In the genomic region with DNA sequence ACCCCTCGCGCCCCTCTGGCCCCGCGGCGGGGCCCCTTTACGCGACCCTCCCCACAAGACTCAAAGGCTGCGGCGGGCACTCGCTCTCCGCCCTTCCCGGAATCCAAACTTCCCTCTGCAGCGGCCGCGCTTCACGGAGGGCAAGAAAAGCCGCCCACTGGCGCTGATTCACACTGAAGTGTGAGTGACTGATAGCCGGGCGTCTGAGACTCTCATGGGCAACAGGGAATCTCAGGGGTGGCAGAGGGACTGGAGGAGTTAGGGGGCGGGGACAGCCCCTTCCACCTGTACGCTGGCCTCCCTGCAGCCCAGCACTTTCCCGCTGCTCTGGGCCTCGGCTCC, we compare ENCODE assay signal across 8 cellular contexts. TPM values are rescaled to one million over a fixed set of nuclear protein-coding genes. Genes with fewer than 3 reads are reported as not detected.
DNase-seq lines count a peak whose midpoint lies in the region; ATAC-seq, FAIRE-seq and TF ChIP-seq lines count a peak whose summit lies in the region.

No MANE protein-coding gene starts in this region.

- intact Hi-C loops in Panc1 (cut with micrococcal nuclease; ENCODE audit: unreplicated experiment) (loop anchor here (10.0 kb wide), 1 partner anchor 141 kb away; no protein-coding TSS in a partner anchor), GM12878 (cut with micrococcal nuclease; ENCODE audit: unreplicated experiment) (no loop called here)

- 15% methylated on average over 24 of the region's 24 CpGs for WGBS in GM12878 (ENCODE audit: insufficient coverage, insufficient replicate concordance, low lambda C conversion rate, missing lambda C conversion rate)

- CTCF ChIA-PET in Panc1 (lab: Charles Lee) (no interaction called here), GM12878 (lab: Yijun Ruan, JAX) (no interaction called here)

- ATAC-seq in Panc1 (no peak), GM12878 (no peak), HG03039 (IDR thresholded peaks at IDR 0.05; ENCODE audit: unreplicated experiment) (no peak), HG02759 (IDR thresholded peaks at IDR 0.05; ENCODE audit: unreplicated experiment) (no peak)

- H3K9ac ChIP-seq in GM12878 (ENCODE audit: control insufficient read depth, insufficient read depth, low read length), result peak overlapping the region; percentile 26; the same call in 1 of the 2 replicates

- RAD21 ChIA-PET in GM12878 (lab: Charles Lee; ENCODE audit: unreplicated experiment), result no interaction called here

- no peaks in the 10 kb centered on the region for H4K20me1 ChIP-seq in GM12878 (ENCODE audit: control insufficient read depth, insufficient read depth)

- peak; percentile 74 for DNase-seq in ELR (ENCODE audit: low read depth)
- DNase-seq in Panc1 (ENCODE audit: low read depth, low spot score), result no peak
- DNase-seq in GM12878 (ENCODE audit: low read depth, low spot score), result no peak
- no peak for DNase-seq in kidney epithelial cell (ENCODE audit: low read depth)
- DNase-seq in stimulated activated CD8-positive, alpha-beta memory T cell treated with anti-CD3 and anti-CD28 coated beads, Interleukin-4, amount 100 ng/mL, for 48 hours, result peak; percentile 77
- no peak for DNase-seq in NK-92 treated with Interleukin-12 subunit alpha and Interleukin-12 subunit beta, amount 100 ng/mL, for 24 hours (lab: John Stamatoyannopoulos, UW)

- TF ChIP-seq POLR2A in GM12878 (IDR thresholded peaks at IDR 0.05; ENCODE audit: low read depth, low read length), result no peak

- H3K9me3 ChIP-seq in Panc1 (ENCODE audit: control insufficient read depth, insufficient read depth, low read depth, low read length), result no peaks in the 10 kb centered on the region
- no peaks in the 10 kb centered on the region for H3K9me3 ChIP-seq in GM12878 (replicated peaks; ENCODE audit: control insufficient read depth, insufficient read depth, low read length)

- H3K4me2 ChIP-seq in GM12878 (ENCODE audit: control insufficient read depth, insufficient read depth), result peak overlapping the region; percentile 89

- H3K27ac ChIP-seq in Panc1 (ENCODE audit: low read length) (peak overlapping the region; percentile 89), GM12878 (ENCODE audit: control insufficient read depth, insufficient read depth) (no peak overlapping the region)

- no peaks in the 10 kb centered on the region for H3K79me2 ChIP-seq in GM12878 (ENCODE audit: control insufficient read depth, insufficient read depth, low read length)

- no TSS peak for BruUV-seq in Panc1 (replicated peaks; lab: Mats Ljungman, UMichigan)
- TSS peak; percentile 56 for BruUV-seq in GM12878 (replicated peaks; lab: Mats Ljungman, UMichigan)

- in situ Hi-C loops in Panc1 (cut with HindIII; ENCODE audit: low pct_unique_long_range_greater_than_20kb, low sequenced_read_pairs) (no loop called here), GM12878 (cut with MboI) (no loop called here)

- H3K36me3 ChIP-seq in Panc1 (ENCODE audit: control insufficient read depth, insufficient read depth, low read length) (no peaks in the 10 kb centered on the region), GM12878 (ENCODE audit: control insufficient read depth in 2 of 2, insufficient read depth in 2 of 2, low read length in 1 of 2) (no peaks in the 10 kb centered on the region), kidney epithelial cell (ENCODE audit: control insufficient read depth, insufficient read depth, low read length) (no peaks in the 10 kb centered on the region)

- no peak for TF ChIP-seq RAD21 in GM12878 (IDR thresholded peaks at IDR 0.05; ENCODE audit: insufficient read depth, low read depth, low read length)

- H3K4me3 ChIP-seq in Panc1 (ENCODE audit: low read depth in 2 of 2, low read length in 2 of 2) (peak overlapping the region; percentile 54 to 77), GM12878 (peak overlapping the region; percentile 75), kidney epithelial cell (ENCODE audit: low read depth, low read length) (peak overlapping the region; percentile 60)

- H2AFZ ChIP-seq in GM12878 (ENCODE audit: control insufficient read depth, low read depth, low read length), result no peak overlapping the region

- no peak for TF ChIP-seq CTCF in Panc1 (IDR thresholded peaks at IDR 0.05)
- no peak for TF ChIP-seq CTCF in GM12878 (IDR thresholded peaks at IDR 0.05 in 2 of 3, conservative IDR thresholded peaks at IDR 0.05 in 1 of 3; ENCODE audit: control insufficient read depth in 2 of 3, extremely low read depth in 1 of 3, insufficient read depth in 1 of 3, low read depth in 3 of 3, low read length in 3 of 3)
- no peak for TF ChIP-seq CTCF in kidney epithelial cell (IDR thresholded peaks at IDR 0.05; ENCODE audit: insufficient read depth, low read length, poor library complexity, severe bottlenecking)

- no peak for FAIRE-seq in GM12878 (lab: Jason Lieb, UNC)

- TF ChIP-seq EP300 in GM12878 (IDR thresholded peaks at IDR 0.05; ENCODE audit: borderline replicate concordance in 1 of 2, control insufficient read depth in 1 of 2, low read depth in 2 of 2, low read length in 2 of 2), result no peak

- H3K27me3 ChIP-seq in Panc1 (ENCODE audit: control insufficient read depth, insufficient read depth, low read length) (no peaks in the 10 kb centered on the region), GM12878 (replicated peaks in 1 of 2; ENCODE audit: control insufficient read depth in 2 of 2, insufficient read depth in 2 of 2, low read length in 1 of 2) (no peaks in the 10 kb centered on the region), kidney epithelial cell (ENCODE audit: control insufficient read depth, insufficient read depth, low read length) (no peaks in the 10 kb centered on the region)

- POLR2A ChIA-PET in Panc1 (lab: Charles Lee) (no interaction called here), GM12878 (lab: Charles Lee) (no interaction called here)

- SMC1A ChIA-PET in GM12878 (lab: Charles Lee; ENCODE audit: uncharacterized antibody, unreplicated experiment), result no interaction called here

- H3K4me1 ChIP-seq in Panc1 (ENCODE audit: control insufficient read depth, insufficient read depth, low read length) (peaks cover 59% of the 10 kb centered on the region), GM12878 (ENCODE audit: control insufficient read depth, insufficient read depth, low read length) (peaks cover 36% of the 10 kb centered on the region)

RNA-seq across cellular contexts. Expression of a gene that starts 0.7 kb away (rescaled TPM):
- total RNA-seq in Panc1 (2021; ENCODE audit: unreplicated experiment) (93.4 TPM), GM12878 (2014; rRNA removed) (35.5 and 40.9 TPM in 2 replicates), GM12878 (2014; rRNA removed; fragmentation: Illumina TruSeq; extraction: Trizol) (17.5 and 19.0 TPM in 2 replicates), GM12878 (2021) (51.1 and 61.8 TPM in 2 replicates), kidney epithelial cell (56.1 and 62.7 TPM in 2 replicates)
- polyA plus RNA-seq in Panc1 (2012; ENCODE audit: insufficient read length), result 56.2 TPM
- total RNA-seq in GM12878 (2013; cell fraction: nucleolus; rRNA removed), result 275 and 349 TPM in 2 replicates
- polyA plus RNA-seq in GM12878 (2011; ENCODE audit: low read depth), result 9.0 TPM
- polyA plus RNA-seq in GM12878 (2011; rRNA removed) (18.0 and 37.1 TPM in 2 replicates), GM12878 (2014; fragmentation: Illumina TruSeq; extraction: Trizol) (7.8 and 18.3 TPM in 2 replicates), GM12878 (2014; fragmentation: Nextera tagmentation; extraction: Ambion mirVana) (1 to 10 TPM; 1.1 TPM), GM12878 (2014; rRNA removed) (54.7 and 57.8 TPM in 2 replicates), GM12878 (2016; fragmentation: Nextera tagmentation; extraction: Ambion mirVana) (10 to 100 TPM; 23.0 to 24.8 TPM)
- 35.7 and 42.6 TPM in 2 replicates for polyA plus RNA-seq in GM12878 (2011; cell fraction: cytosol; rRNA removed)
- 270 and 290 TPM in 2 replicates for polyA plus RNA-seq in GM12878 (2011; cell fraction: nucleus; rRNA removed)
- polyA plus RNA-seq in GM12878 (2012), result 30.0 and 35.3 TPM in 2 replicates
- polyA minus RNA-seq in GM12878 (2011; rRNA and poly(A)+ RNA removed), result 72.7 and 138 TPM in 2 replicates
- 8.9 and 18.7 TPM in 2 replicates for polyA minus RNA-seq in GM12878 (2011; cell fraction: cytosol; rRNA and poly(A)+ RNA removed)
- polyA minus RNA-seq in GM12878 (2011; cell fraction: nucleus; rRNA and poly(A)+ RNA removed), result 47.3 and 86.5 TPM in 2 replicates

RNA-seq across cellular contexts. Expression of a gene that starts 37.4 kb away (rescaled TPM):
- total RNA-seq in Panc1 (2021; ENCODE audit: unreplicated experiment), result 60.3 TPM
- polyA plus RNA-seq in Panc1 (2012; ENCODE audit: insufficient read length), result 59.6 TPM
- total RNA-seq in GM12878 (2013; cell fraction: nucleolus; rRNA removed), result 48.2 and 58.3 TPM in 2 replicates
- 55.0 and 59.8 TPM in 2 replicates for total RNA-seq in GM12878 (2014; rRNA removed)
- total RNA-seq in GM12878 (2014; rRNA removed; fragmentation: Illumina TruSeq; extraction: Trizol), result 29.1 and 29.8 TPM in 2 replicates
- 62.9 and 64.8 TPM in 2 replicates for total RNA-seq in GM12878 (2021)
- polyA plus RNA-seq in GM12878 (2011; ENCODE audit: low read depth), result 29.9 TPM
- polyA plus RNA-seq in GM12878 (2011; rRNA removed), result 27.9 and 42.0 TPM in 2 replicates
- 41.0 and 63.7 TPM in 2 replicates for polyA plus RNA-seq in GM12878 (2011; cell fraction: cytosol; rRNA removed)
- polyA plus RNA-seq in GM12878 (2011; cell fraction: nucleus; rRNA removed), result 126 and 142 TPM in 2 replicates
- 48.8 and 57.0 TPM in 2 replicates for polyA plus RNA-seq in GM12878 (2012)
- polyA plus RNA-seq in GM12878 (2014; fragmentation: Illumina TruSeq; extraction: Trizol), result 7.1 and 21.4 TPM in 2 replicates
- 1 to 10 TPM; 1.4 to 3.4 TPM for polyA plus RNA-seq in GM12878 (2014; fragmentation: Nextera tagmentation; extraction: Ambion mirVana)
- polyA plus RNA-seq in GM12878 (2014; rRNA removed), result 64.9 and 68.5 TPM in 2 replicates
- polyA plus RNA-seq in GM12878 (2016; fragmentation: Nextera tagmentation; extraction: Ambion mirVana), result 10 to 100 TPM; 49.1 to 59.0 TPM
- 19.1 and 31.1 TPM in 2 replicates for polyA minus RNA-seq in GM12878 (2011; rRNA and poly(A)+ RNA removed)
- polyA minus RNA-seq in GM12878 (2011; cell fraction: cytosol; rRNA and poly(A)+ RNA removed), result 13.6 and 13.8 TPM in 2 replicates
- 17.2 and 30.8 TPM in 2 replicates for polyA minus RNA-seq in GM12878 (2011; cell fraction: nucleus; rRNA and poly(A)+ RNA removed)
- 76.8 and 87.8 TPM in 2 replicates for total RNA-seq in kidney epithelial cell

RNA-seq across cellular contexts. Expression of a gene that starts 50.1 kb away (rescaled TPM):
- total RNA-seq in Panc1 (2021; ENCODE audit: unreplicated experiment), result 158 TPM
- polyA plus RNA-seq in Panc1 (2012; ENCODE audit: insufficient read length), result 126 TPM
- total RNA-seq in GM12878 (2013; cell fraction: nucleolus; rRNA removed), result 321 and 355 TPM in 2 replicates
- total RNA-seq in GM12878 (2014; rRNA removed), result 128 and 136 TPM in 2 replicates
- total RNA-seq in GM12878 (2014; rRNA removed; fragmentation: Illumina TruSeq; extraction: Trizol), result 65.6 and 70.1 TPM in 2 replicates
- 182 and 183 TPM in 2 replicates for total RNA-seq in GM12878 (2021)
- polyA plus RNA-seq in GM12878 (2011; ENCODE audit: low read depth), result 61.6 TPM
- polyA plus RNA-seq in GM12878 (2011; rRNA removed), result 75.4 and 93.5 TPM in 2 replicates
- 103 and 152 TPM in 2 replicates for polyA plus RNA-seq in GM12878 (2011; cell fraction: cytosol; rRNA removed)
- polyA plus RNA-seq in GM12878 (2011; cell fraction: nucleus; rRNA removed), result 199 and 226 TPM in 2 replicates
- polyA plus RNA-seq in GM12878 (2012), result 119 and 148 TPM in 2 replicates
- 97.2 and 107 TPM in 2 replicates for polyA plus RNA-seq in GM12878 (2014; fragmentation: Illumina TruSeq; extraction: Trizol)
- polyA plus RNA-seq in GM12878 (2014; fragmentation: Nextera tagmentation; extraction: Ambion mirVana), result 10 to 100 TPM; 21.6 to 50.2 TPM
- polyA plus RNA-seq in GM12878 (2014; rRNA removed), result 113 and 126 TPM in 2 replicates
- polyA plus RNA-seq in GM12878 (2016; fragmentation: Nextera tagmentation; extraction: Ambion mirVana), result 100 to 1,000 TPM; 113 to 116 TPM
- 79.6 and 95.6 TPM in 2 replicates for polyA minus RNA-seq in GM12878 (2011; rRNA and poly(A)+ RNA removed)
- polyA minus RNA-seq in GM12878 (2011; cell fraction: cytosol; rRNA and poly(A)+ RNA removed), result 36.4 and 43.2 TPM in 2 replicates
- polyA minus RNA-seq in GM12878 (2011; cell fraction: nucleus; rRNA and poly(A)+ RNA removed), result 57.1 and 78.0 TPM in 2 replicates
- 132 and 142 TPM in 2 replicates for total RNA-seq in kidney epithelial cell

Comparison
In these comparisons a context has a peak if more than half of its experiments do, and no peak if none do; other contexts are left out.
1. DNase-seq: peak in ELR (single experiment) and stimulated activated CD8-positive, alpha-beta memory T cell treated with anti-CD3 and anti-CD28 coated beads, Interleukin-4, amount 100 ng/mL, for 48 hours (single experiment); none in Panc1 (single experiment), GM12878 (single experiment), kidney epithelial cell (single experiment) and NK-92 treated with Interleukin-12 subunit alpha and Interleukin-12 subunit beta, amount 100 ng/mL, for 24 hours (single experiment).
2. Peak in every context shown above with its lines, with median percentiles within 50 percentile points of each other: H3K4me3 ChIP-seq.